ENCODE assay signal across 1 cellular context in the genomic region with DNA sequence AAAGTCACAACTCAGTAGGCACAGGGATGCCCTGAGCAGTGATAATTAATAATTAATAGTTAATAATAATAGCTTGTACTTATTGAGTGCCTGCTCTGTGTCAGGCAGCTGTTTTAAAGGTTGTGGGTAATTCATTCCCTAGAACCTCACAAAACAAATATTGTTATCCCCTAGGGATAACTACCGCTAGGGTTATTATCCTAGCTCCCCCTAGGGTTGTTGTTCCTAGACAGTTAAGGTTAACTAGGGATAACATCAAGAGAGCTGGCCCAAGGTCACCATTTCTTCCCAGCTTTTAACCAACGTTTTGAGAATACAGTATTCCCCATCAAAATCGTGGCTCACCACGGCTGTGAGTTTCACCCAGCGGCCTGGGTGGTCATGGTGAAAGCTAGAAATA.
TF ChIP-seq lines count a peak whose summit lies in the region.

No MANE protein-coding gene starts in this region.

TF ChIP-seq in HEK293, 187 proteins besides CTCF, POLR2A, EP300 and RAD21 (continued from another document):
- TF ChIP-seq ZNF280D (tag by site-specific recombination; IDR thresholded peaks at IDR 0.05): no peak
